Comparison of ENCODE assay signal across 8 cellular contexts in the genomic region with DNA sequence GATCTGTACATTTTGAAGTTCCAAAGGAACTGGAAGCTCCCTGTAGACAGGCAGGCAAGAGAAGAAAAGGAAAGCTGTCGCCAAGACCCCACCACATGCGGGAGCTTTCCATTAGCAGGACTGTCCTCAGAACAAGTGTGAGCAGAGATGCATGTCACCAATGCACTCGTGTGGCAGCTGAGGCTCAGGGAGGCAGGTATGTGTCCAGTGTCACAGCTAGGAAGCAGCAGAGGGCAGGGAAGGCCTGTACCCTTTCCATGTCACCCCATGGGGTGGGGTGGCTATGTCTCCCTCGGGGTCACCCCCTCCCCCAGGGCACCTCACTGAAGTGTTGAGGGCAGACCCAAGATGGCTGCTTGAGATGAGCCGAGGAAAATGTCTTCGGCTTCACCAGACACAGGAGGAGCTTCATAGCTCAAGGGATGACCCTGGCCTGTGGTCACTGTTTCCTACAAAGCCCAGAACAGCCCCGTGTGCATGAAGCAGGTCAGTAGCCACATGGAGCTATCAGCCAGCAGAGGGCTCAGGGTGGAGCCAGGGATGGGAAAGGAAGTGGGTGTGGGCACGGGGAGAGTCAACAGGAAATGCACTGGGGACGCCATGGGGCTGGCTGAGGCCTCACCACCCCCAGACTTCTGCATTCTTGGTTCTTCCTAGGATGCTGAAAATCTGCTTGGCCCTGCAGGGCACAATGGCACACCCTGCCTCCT.
DNase-seq lines count a peak whose midpoint lies in the region; ATAC-seq and TF ChIP-seq lines count a peak whose summit lies in the region.

No MANE protein-coding gene starts in this region.

- H3K27me3 Mint-ChIP-seq in activated naive CD4-positive, alpha-beta T cell treated with anti-CD3 and anti-CD28 coated beads, Interleukin-2, amount 10 ng/mL, durations not matched to agents 7 days and 5 days: no peaks in the 10 kb centered on the region

- in situ Hi-C loops in GM13976 (cut with MboI; ENCODE audit: low sequenced_read_pairs, unreplicated experiment): no loop called here

- H3K9me3 Mint-ChIP-seq in activated naive CD4-positive, alpha-beta T cell treated with anti-CD3 and anti-CD28 coated beads, Interleukin-2, amount 10 ng/mL, durations not matched to agents 7 days and 5 days: no peaks in the 10 kb centered on the region

- peak overlapping the region; percentile 99 for H3K27ac Mint-ChIP-seq in activated naive CD4-positive, alpha-beta T cell treated with anti-CD3 and anti-CD28 coated beads, Interleukin-2, amount 10 ng/mL, durations not matched to agents 7 days and 5 days

- peak overlapping the region; percentile 70 for H3K4me3 Mint-ChIP-seq in activated naive CD4-positive, alpha-beta T cell treated with anti-CD3 and anti-CD28 coated beads, Interleukin-2, amount 10 ng/mL, durations not matched to agents 7 days and 5 days

- intact Hi-C loops in left ventricle myocardium superior (cut with micrococcal nuclease): loop anchor here (10.0 kb wide), 1 partner anchor 97 kb away; a partner anchor contains a TSS

- CTCF ChIA-PET in activated naive CD4-positive, alpha-beta T cell treated with anti-CD3 and anti-CD28 coated beads, Interleukin-2, amount 10 ng/mL, durations not matched to agents 7 days and 5 days (lab: Charles Lee): interaction anchor here (0.7 to 4.1 kb wide), 15 partner anchors 11 to 102 kb away, joined by 3 to 31 read pairs (median 5); no protein-coding TSS in a partner anchor

- peak; percentile 25 for TF ChIP-seq CTCF in GM13976 (IDR thresholded peaks at IDR 0.05; ENCODE audit: borderline replicate concordance, control extremely low read depth, extremely low read depth, insufficient read depth, missing control alignments)

- DNase-seq in GM13976 (ENCODE audit: low spot score) (peak; percentile 75), RPMI7951 (ENCODE audit: low read depth) (peak; percentile 62), left ventricle myocardium superior (peak; percentile 75), DMS114 treated with DMSO at 0.1 percent for 48 hours (lab: John Stamatoyannopoulos, UW; ENCODE audit: unreplicated experiment) (no peak)
- DNase-seq in activated naive CD4-positive, alpha-beta T cell treated with anti-CD3 and anti-CD28 coated beads, Interleukin-2, amount 10 ng/mL, durations not matched to agents 7 days and 5 days: peak; percentile 88
- peak; percentile 43 to 55 for DNase-seq in stimulated activated CD4-positive, alpha-beta T cell treated with anti-CD3 and anti-CD28 coated beads, Interleukin-15, amount 100 ng/mL, for 48 hours (ENCODE audit: low read depth in 2 of 2)

- peaks cover 25% of the 10 kb centered on the region for H3K36me3 Mint-ChIP-seq in activated naive CD4-positive, alpha-beta T cell treated with anti-CD3 and anti-CD28 coated beads, Interleukin-2, amount 10 ng/mL, durations not matched to agents 7 days and 5 days

- peak; percentile 45 for ATAC-seq in HG02623 (IDR thresholded peaks at IDR 0.05; ENCODE audit: unreplicated experiment)
- ATAC-seq in left ventricle myocardium superior: peak; percentile 48
- ATAC-seq in HG03571 (IDR thresholded peaks at IDR 0.05; ENCODE audit: unreplicated experiment): no peak

- H3K4me1 Mint-ChIP-seq in activated naive CD4-positive, alpha-beta T cell treated with anti-CD3 and anti-CD28 coated beads, Interleukin-2, amount 10 ng/mL, durations not matched to agents 7 days and 5 days: peaks cover 90% of the 10 kb centered on the region
